ENCODE assay signal across 8 cellular contexts in the genomic region with DNA sequence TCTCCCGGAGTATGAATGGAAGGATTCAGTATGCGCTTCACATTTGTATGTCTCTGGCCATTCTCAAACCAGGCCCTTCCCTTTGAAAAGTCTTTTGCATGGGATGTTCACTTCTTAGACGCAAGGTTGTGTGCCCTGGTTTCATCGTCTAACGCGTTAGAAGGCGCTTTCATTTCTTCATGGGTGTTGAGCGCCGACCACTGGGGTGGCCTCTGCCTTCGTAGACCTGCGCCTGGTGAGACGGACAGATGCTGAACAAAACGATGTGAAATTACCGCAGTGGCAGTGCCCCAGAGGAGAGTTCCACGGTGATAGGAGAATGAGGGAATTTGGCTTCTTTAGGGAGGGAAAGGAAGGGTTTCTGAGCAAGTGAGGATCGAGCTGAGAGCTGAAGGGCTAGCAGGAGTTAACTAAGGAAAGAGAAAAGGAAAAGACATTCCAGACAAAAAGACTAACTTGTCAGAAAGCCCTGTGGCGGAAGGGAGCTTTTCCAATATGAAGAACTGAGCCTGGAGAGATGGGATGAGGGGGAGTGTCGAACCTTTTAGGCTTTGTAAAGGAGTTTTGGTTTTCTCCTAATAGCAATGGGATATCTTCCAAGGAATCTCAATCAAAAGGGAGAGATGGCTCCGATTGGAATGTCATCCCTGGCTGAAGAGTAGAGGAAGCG. TPM values are rescaled to one million over a fixed set of nuclear protein-coding genes. Genes with fewer than 3 reads are reported as not detected.
DNase-seq lines count a peak whose midpoint lies in the region; ATAC-seq and TF ChIP-seq lines count a peak whose summit lies in the region.

No MANE protein-coding gene starts in this region.

- H3K36me3 Mint-ChIP-seq in progenitor cell of endocrine pancreas (ENCODE audit: insufficient read depth), result peaks cover 5% of the 10 kb centered on the region

- H3K4me3 ChIP-seq in NB4 (ENCODE audit: low read depth, low read length) (peak overlapping the region; percentile 94), fibroblast of the aortic adventitia (ENCODE audit: low read depth, low read length) (peak overlapping the region; percentile 91)

- no peak overlapping the region for H3K27ac Mint-ChIP-seq in progenitor cell of endocrine pancreas

- H3K9me3 Mint-ChIP-seq in progenitor cell of endocrine pancreas (ENCODE audit: low read depth), result no peaks in the 10 kb centered on the region

- no peak for TF ChIP-seq POLR2A in NB4 (IDR thresholded peaks at IDR 0.05; ENCODE audit: extremely low read depth, insufficient read length)

- ATAC-seq in GM21825 (IDR thresholded peaks at IDR 0.05; ENCODE audit: unreplicated experiment), result peak; percentile 27

- peak; percentile 70 for DNase-seq in NB4 (ENCODE audit: low read depth)
- peak; percentile 31 for DNase-seq in activated T-cell treated with anti-CD3 and anti-CD28 coated beads for 4 hours
- no peak for DNase-seq in fibroblast of the aortic adventitia (ENCODE audit: low read depth)
- peak; percentile 14 for DNase-seq in progenitor cell of endocrine pancreas (ENCODE audit: low spot score, unreplicated experiment)
- no peak for DNase-seq in NCI-H1048 (lab: John Stamatoyannopoulos, UW)
- DNase-seq in SK-N-DZ (ENCODE audit: low spot score), result no peak

- TF ChIP-seq CTCF in GM12872 (IDR thresholded peaks at IDR 0.05; ENCODE audit: insufficient read depth, low read depth, low read length) (peak; percentile 23; the same call in 1 of the 3 replicates), NB4 (IDR thresholded peaks at IDR 0.05; ENCODE audit: low read depth, low read length) (no peak), fibroblast of the aortic adventitia (IDR thresholded peaks at IDR 0.05; ENCODE audit: insufficient read depth, low read length) (no peak), progenitor cell of endocrine pancreas (IDR thresholded peaks at IDR 0.05; ENCODE audit: unreplicated experiment) (no peak)

- H3K4me3 Mint-ChIP-seq in progenitor cell of endocrine pancreas (ENCODE audit: low read depth), result no peak overlapping the region

- peaks cover 24% of the 10 kb centered on the region for H3K4me1 Mint-ChIP-seq in progenitor cell of endocrine pancreas (ENCODE audit: low read depth)

- no peaks in the 10 kb centered on the region for H3K27me3 Mint-ChIP-seq in progenitor cell of endocrine pancreas

RNA-seq across cellular contexts. Expression of gene GGPS1, which starts 0.9 kb away (rescaled TPM):
- total RNA-seq in fibroblast of the aortic adventitia (ENCODE audit: low replicate concordance) (27.7 and 41.8 TPM in 2 replicates), progenitor cell of endocrine pancreas (43.3 and 50.6 TPM in 2 replicates)
- 29.6 TPM in 2 replicates for polyA plus RNA-seq in SK-N-DZ (2014; cell fraction: cytosol; rRNA removed)
- 11.9 and 16.0 TPM in 2 replicates for polyA plus RNA-seq in SK-N-DZ (2014; cell fraction: nucleus; rRNA removed)

RNA-seq across cellular contexts. Expression of gene ARID4B, which starts 1.3 kb away (rescaled TPM):
- 36.7 and 58.4 TPM in 2 replicates for total RNA-seq in fibroblast of the aortic adventitia (ENCODE audit: low replicate concordance)
- total RNA-seq in progenitor cell of endocrine pancreas, result 66.5 and 68.8 TPM in 2 replicates
- 7.6 and 9.6 TPM in 2 replicates for polyA plus RNA-seq in SK-N-DZ (2014; cell fraction: cytosol; rRNA removed)
- 14.1 and 18.4 TPM in 2 replicates for polyA plus RNA-seq in SK-N-DZ (2014; cell fraction: nucleus; rRNA removed)

RNA-seq across cellular contexts. Expression of gene TBCE, which starts 38.0 kb away (rescaled TPM):
- total RNA-seq in fibroblast of the aortic adventitia (ENCODE audit: low replicate concordance), result 25.5 and 30.5 TPM in 2 replicates
- total RNA-seq in progenitor cell of endocrine pancreas, result 37.5 and 40.7 TPM in 2 replicates
- 26.7 and 29.7 TPM in 2 replicates for polyA plus RNA-seq in SK-N-DZ (2014; cell fraction: cytosol; rRNA removed)
- 24.8 and 35.0 TPM in 2 replicates for polyA plus RNA-seq in SK-N-DZ (2014; cell fraction: nucleus; rRNA removed)

Comparison
In these comparisons a context has a peak if more than half of its experiments do, and no peak if none do; other contexts are left out.
1. DNase-seq: peak in NB4 (single experiment), activated T-cell treated with anti-CD3 and anti-CD28 coated beads for 4 hours (single experiment) and progenitor cell of endocrine pancreas (single experiment); none in fibroblast of the aortic adventitia (single experiment), NCI-H1048 (single experiment) and SK-N-DZ (single experiment).